ENCODE assay signal across 8 cellular contexts in the genomic region with DNA sequence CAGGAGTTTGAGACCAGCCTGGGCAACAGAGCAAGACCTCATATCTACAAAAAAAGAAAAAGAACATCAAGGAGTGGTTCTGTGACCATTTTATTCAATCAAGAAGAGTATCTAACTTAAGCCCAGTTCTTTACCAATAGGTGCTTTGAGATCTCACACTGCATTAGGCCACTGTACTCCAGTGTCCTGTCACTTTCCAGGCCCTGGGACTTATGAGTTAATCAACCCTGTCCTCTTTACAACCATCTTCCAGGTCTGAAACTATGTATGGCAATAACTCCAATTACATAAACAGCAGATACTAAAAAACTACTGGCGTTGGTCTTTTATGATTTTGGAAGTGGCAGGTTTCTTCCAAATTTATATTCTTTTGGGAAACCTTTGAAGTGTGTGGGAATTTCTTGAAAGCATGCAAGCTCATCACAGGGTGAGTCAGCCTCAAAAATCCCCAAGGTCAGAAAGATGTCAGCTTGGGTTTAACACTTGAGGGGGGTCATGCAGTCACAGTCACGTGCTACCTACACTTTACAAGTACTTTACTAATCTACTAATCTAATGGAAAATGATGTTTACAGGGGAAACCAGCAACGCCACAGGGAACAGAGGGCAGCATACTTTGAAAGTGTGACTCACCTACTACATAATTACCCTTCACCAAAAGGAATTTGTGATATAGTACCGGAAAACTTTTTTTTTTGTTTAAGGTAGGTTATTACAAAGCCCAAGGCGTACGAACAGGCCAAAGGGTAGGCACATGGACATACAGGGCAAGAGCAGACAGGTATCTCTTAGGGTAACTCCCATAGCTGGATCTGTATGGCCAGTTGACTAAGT. TPM values are rescaled to one million over a fixed set of nuclear protein-coding genes. Genes with fewer than 3 reads are reported as not detected.
A peak's percentile ranks its signal among the peaks of the same experiment; 100 is the strongest.
DNase-seq lines count a peak whose midpoint lies in the region; ATAC-seq, FAIRE-seq and TF ChIP-seq lines count a peak whose summit lies in the region.

No MANE protein-coding gene starts in this region.

- peak overlapping the region; percentile 72 to 82 (median 75) for H3K27ac ChIP-seq in esophagus squamous epithelium

- peak; percentile 62 for DNase-seq in activated CD8-positive, alpha-beta memory T cell treated with anti-CD3 and anti-CD28 coated beads for 24 hours
- DNase-seq in activated CD8-positive, alpha-beta memory T cell treated with anti-CD3 and anti-CD28 coated beads, Interleukin-2, amount 50 U/mL, for 48 hours, result no peak
- peak; percentile 99 for DNase-seq in RCC 7860 (ENCODE audit: low spot score)
- no peak for DNase-seq in esophagus squamous epithelium (lab: John Stamatoyannopoulos, UW)
- DNase-seq in stimulated activated CD4-positive, alpha-beta T cell treated with anti-CD3 and anti-CD28 coated beads, TNF-alpha, amount 100 ng/mL, for 24 hours (ENCODE audit: low read depth in 3 of 3), result peak in 2 of 3 experiments; percentile 40 to 47
- DNase-seq in pons (ENCODE audit: low spot score), result no peak

- no peak for ATAC-seq in HG03196 (IDR thresholded peaks at IDR 0.05; ENCODE audit: unreplicated experiment)
- no peak for ATAC-seq in GM18498 (IDR thresholded peaks at IDR 0.05; ENCODE audit: unreplicated experiment)

- no peak for TF ChIP-seq POLR2A in esophagus squamous epithelium (IDR thresholded peaks at IDR 0.05)

- H3K36me3 ChIP-seq in esophagus squamous epithelium, result peaks cover 0 to 85% (median 0%) of the 10 kb centered on the region in 3 donors

- 19 to 27% methylated on average over 6 of the region's 6 CpGs for WGBS in esophagus squamous epithelium, 2 donors

- H3K4me3 ChIP-seq in esophagus squamous epithelium, result no peak overlapping the region

- H3K9me3 ChIP-seq in esophagus squamous epithelium, result no peaks in the 10 kb centered on the region

- H3K27me3 ChIP-seq in esophagus squamous epithelium, result no peaks in the 10 kb centered on the region

- TF ChIP-seq CTCF in esophagus squamous epithelium (IDR thresholded peaks at IDR 0.05), result no peak

- peak; percentile 97 for FAIRE-seq in RCC 7860 (lab: Jason Lieb, UNC)

- peaks cover 0 to 57% (median 34%) of the 10 kb centered on the region in 3 donors for H3K4me1 ChIP-seq in esophagus squamous epithelium

- intact Hi-C loops in esophagus squamous epithelium (cut with DNase I), result no loop called here

RNA-seq across cellular contexts. Expression of gene PISD, which starts 15.6 kb away (rescaled TPM):
- total RNA-seq in esophagus squamous epithelium, result 10 to 100 TPM; 21.4 to 34.0 (median 30.6) TPM

Comparison
In these comparisons a context has a peak if more than half of its experiments do, and no peak if none do; other contexts are left out.
1. DNase-seq: peak in activated CD8-positive, alpha-beta memory T cell treated with anti-CD3 and anti-CD28 coated beads for 24 hours (single experiment), RCC 7860 (single experiment) and stimulated activated CD4-positive, alpha-beta T cell treated with anti-CD3 and anti-CD28 coated beads, TNF-alpha, amount 100 ng/mL, for 24 hours (2 of 3); none in activated CD8-positive, alpha-beta memory T cell treated with anti-CD3 and anti-CD28 coated beads, Interleukin-2, amount 50 U/mL, for 48 hours (single experiment), esophagus squamous epithelium (single experiment) and pons (single experiment).